In genomic region chr12:114885501-114885900, GRCh38 we compare ENCODE assay signal across 1 cellular context.
A peak's percentile ranks its signal among the peaks of the same experiment; 100 is the strongest.
TF ChIP-seq lines count a peak whose summit lies in the region.

No MANE protein-coding gene starts in this region.

TF ChIP-seq in HepG2, 621 proteins besides CTCF, POLR2A, EP300 and RAD21 (continued from another document):
- peak; percentile 72 for TF ChIP-seq ZNF770 (CRISPR knock-in tag; IDR thresholded peaks at IDR 0.05)
- no peak for TF ChIP-seq ZNF343 (CRISPR knock-in tag; IDR thresholded peaks at IDR 0.05)
- TF ChIP-seq DNMT1 (CRISPR knock-in tag; IDR thresholded peaks at IDR 0.05) = no peak
